Comparison of ENCODE assay signal across 8 cellular contexts in the genomic region with DNA sequence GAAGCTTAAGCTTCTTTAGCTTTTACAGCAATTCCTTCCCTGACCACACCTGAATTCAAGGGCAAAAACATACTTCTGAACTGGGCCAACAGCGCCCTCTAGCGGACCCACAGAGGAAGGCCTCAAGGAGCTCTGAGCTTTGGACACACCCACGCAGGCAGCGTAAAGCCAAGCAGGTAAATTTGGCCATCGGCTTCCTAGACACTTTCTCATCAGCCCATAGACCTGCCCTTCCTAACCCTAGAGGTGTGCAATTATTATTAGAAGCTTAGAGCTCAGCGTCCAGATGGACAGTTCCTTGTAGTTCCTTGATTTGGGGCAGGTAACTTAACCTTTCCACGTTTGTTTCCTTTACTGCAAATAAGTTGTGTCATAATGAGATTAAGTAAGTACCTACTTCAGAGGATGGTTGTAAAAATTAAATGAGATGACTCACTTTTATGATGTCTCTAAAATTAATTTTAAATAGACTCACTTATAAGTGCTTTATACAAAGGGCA. TPM values are rescaled to one million over a fixed set of nuclear protein-coding genes. Genes with fewer than 3 reads are reported as not detected.
DNase-seq lines count a peak whose midpoint lies in the region; ATAC-seq, FAIRE-seq and TF ChIP-seq lines count a peak whose summit lies in the region.

No MANE protein-coding gene starts in this region.

- DNase-seq in NAMALWA (ENCODE audit: low spot score) (peak; percentile 89), SK-N-DZ (ENCODE audit: low spot score) (peak; percentile 79), head of caudate nucleus (peak; percentile 16 to 83 (median 63)), retinal pigment epithelial cell (ENCODE audit: low read depth) (peak; percentile 19)
- DNase-seq in activated gamma-delta T cell treated with anti-CD3 and anti-CD28 coated beads, Interleukin-2, amount 50 U/mL, for 16 hours (ENCODE audit: low read depth), result peak; percentile 43

- FAIRE-seq in G401.6 (lab: Jason Lieb, UNC), result peak; percentile 73

- intact Hi-C loops in head of caudate nucleus (cut with DNase I), result no loop called here

- ATAC-seq in HG03571 (IDR thresholded peaks at IDR 0.05; ENCODE audit: unreplicated experiment) (no peak), GM18867 (IDR thresholded peaks at IDR 0.05; ENCODE audit: unreplicated experiment) (no peak)

- no peak overlapping the region for H3K4me3 ChIP-seq in retinal pigment epithelial cell (ENCODE audit: low read length)

- TF ChIP-seq CTCF in retinal pigment epithelial cell (conservative IDR thresholded peaks at IDR 0.05; ENCODE audit: low read depth, low read length), result peak; percentile 99

RNA-seq across cellular contexts. Expression of a gene that starts 25.7 kb away (rescaled TPM):
- 16.0 and 17.4 TPM in 2 replicates for polyA plus RNA-seq in SK-N-DZ (2014; cell fraction: cytosol; rRNA removed)
- polyA plus RNA-seq in SK-N-DZ (2014; cell fraction: nucleus; rRNA removed), result 15.0 and 17.7 TPM in 2 replicates

Comparison
In these comparisons a context has a peak if more than half of its experiments do, and no peak if none do; other contexts are left out.
1. DNase-seq: peak in every context shown above with its lines; median percentile 89 in NAMALWA; 79 in SK-N-DZ; 63 in head of caudate nucleus; 43 in activated gamma-delta T cell treated with anti-CD3 and anti-CD28 coated beads, Interleukin-2, amount 50 U/mL, for 16 hours; 19 in retinal pigment epithelial cell.